18 cellular contexts compared by ENCODE assay signal in the genomic region with DNA sequence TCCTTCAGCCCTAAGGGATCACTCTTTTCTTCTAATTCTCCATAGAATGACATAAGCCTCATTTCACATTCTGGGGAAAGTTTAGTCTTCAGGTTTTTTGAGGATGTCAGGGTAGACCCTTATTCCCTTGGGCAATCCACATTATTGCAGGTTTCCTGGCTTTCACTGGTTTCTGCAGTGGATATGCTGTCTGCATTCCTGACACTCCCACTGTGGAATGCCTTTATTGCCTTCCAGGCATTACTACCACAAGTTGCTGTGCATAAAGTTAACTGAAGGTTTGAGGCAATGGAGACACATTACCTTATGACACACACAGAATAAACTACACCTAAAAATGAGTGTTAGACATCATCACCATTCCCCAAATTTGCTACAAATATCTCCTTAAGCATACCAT. TPM values are rescaled to one million over a fixed set of nuclear protein-coding genes. Genes with fewer than 3 reads are reported as not detected.
DNase-seq lines count a peak whose midpoint lies in the region; ATAC-seq and TF ChIP-seq lines count a peak whose summit lies in the region.
"Had no signal": no experiment of that assay in that cellular context is flagged by ENCODE, and none has a peak within 500 bp of the region (broad histone marks: within the 10 kb centered on the region; RNA-seq: fewer than 3 reads in every experiment).

No MANE protein-coding gene starts in this region.

- no peaks in the 10 kb centered on the region for H3K27me3 ChIP-seq in mammary epithelial cell (ENCODE audit: insufficient read depth, low read length)
- H3K27me3 ChIP-seq in breast epithelium, result no peaks in the 10 kb centered on the region
- no peaks in the 10 kb centered on the region for H3K27me3 ChIP-seq in foreskin keratinocyte
- H3K27me3 ChIP-seq: Peyer's patch, upper lobe of right lung had no signal

- no TSS peak for BruUV-seq in mammary epithelial cell (replicated peaks; lab: Mats Ljungman, UMichigan)

- intact Hi-C loops in mammary epithelial cell (cut with micrococcal nuclease) (no loop called here), breast epithelium (cut with DNase I; ENCODE audit: low total_unique reads) (no loop called here)

- no peak overlapping the region for H3K4me3 ChIP-seq in mammary epithelial cell (replicated peaks in 1 of 3; ENCODE audit: insufficient read depth in 1 of 3, low read depth in 2 of 3, low read length in 3 of 3)
- H3K4me3 ChIP-seq in breast epithelium, result no peak overlapping the region
- H3K4me3 ChIP-seq: mucosa of descending colon, Peyer's patch, upper lobe of right lung had no signal

- H2AFZ ChIP-seq in mammary epithelial cell (ENCODE audit: low read depth, low read length), result no peak overlapping the region

- H3K27ac Mint-ChIP-seq in activated T-helper 17 cell treated with anti-CD3 and anti-CD28 coated beads, Interleukin-2, amount 50 U/mL, for 72 hours, result no peak overlapping the region
- peak overlapping the region; percentile 74 for H3K27ac Mint-ChIP-seq in stimulated activated effector memory CD8-positive, alpha-beta T cell treated with anti-CD3 and anti-CD28 coated beads, Interleukin-12 subunit alpha, Interleukin-12 subunit beta, amount 100 ng/mL, for 72 hours
- H3K27ac Mint-ChIP-seq: H9 had no signal

- CTCF ChIA-PET in mammary epithelial cell (lab: Charles Lee; ENCODE audit: low non-redundant PET), result no interaction called here

- H3K9me3 ChIP-seq in mammary epithelial cell (replicated peaks; ENCODE audit: insufficient read depth, low read length) (no peaks in the 10 kb centered on the region), breast epithelium (no peaks in the 10 kb centered on the region)
- H3K9me3 ChIP-seq: mucosa of descending colon, Peyer's patch, upper lobe of right lung had no signal

- H3K9ac ChIP-seq in mammary epithelial cell (ENCODE audit: insufficient read depth, low read length), result no peak overlapping the region

- peaks cover 39% of the 10 kb centered on the region for H3K4me1 Mint-ChIP-seq in activated T-helper 17 cell treated with anti-CD3 and anti-CD28 coated beads, Interleukin-2, amount 50 U/mL, for 72 hours
- peaks cover 91% of the 10 kb centered on the region for H3K4me1 Mint-ChIP-seq in stimulated activated effector memory CD8-positive, alpha-beta T cell treated with anti-CD3 and anti-CD28 coated beads, Interleukin-12 subunit alpha, Interleukin-12 subunit beta, amount 100 ng/mL, for 72 hours

- no peaks in the 10 kb centered on the region for H4K20me1 ChIP-seq in mammary epithelial cell (ENCODE audit: insufficient read depth, low read length)

- no peaks in the 10 kb centered on the region for H3K9me3 Mint-ChIP-seq in activated T-helper 17 cell treated with anti-CD3 and anti-CD28 coated beads, Interleukin-2, amount 50 U/mL, for 72 hours
- H3K9me3 Mint-ChIP-seq in stimulated activated effector memory CD8-positive, alpha-beta T cell treated with anti-CD3 and anti-CD28 coated beads, Interleukin-12 subunit alpha, Interleukin-12 subunit beta, amount 100 ng/mL, for 72 hours, result peaks cover 6% of the 10 kb centered on the region

- dilution Hi-C loops in mammary epithelial cell (cut with HindIII; ENCODE audit: low sequenced_read_pairs), result no loop called here

- H3K4me2 ChIP-seq in mammary epithelial cell (ENCODE audit: insufficient read depth, low read depth, low read length), result no peak overlapping the region

- DNase-seq in mammary epithelial cell, result peak; percentile 27
- DNase-seq in breast epithelium (ENCODE audit: low spot score in 2 of 2), result no peak
- peak; percentile 37 to 72 for DNase-seq in foreskin keratinocyte
- no peak for DNase-seq in stimulated activated effector memory CD8-positive, alpha-beta T cell treated with anti-CD3 and anti-CD28 coated beads, Interleukin-12 subunit alpha, Interleukin-12 subunit beta, amount 100 ng/mL, for 72 hours (ENCODE audit: low spot score in 2 of 2)
- no peak for DNase-seq in epidermal melanocyte (ENCODE audit: insufficient read length, low spot score)
- no peak for DNase-seq in activated CD4-positive, alpha-beta T cell treated with anti-CD3 and anti-CD28 coated beads, Interleukin-2, amount 50 U/mL, for 48 hours
- DNase-seq: cortex of kidney, DMS53, H9, Karpas-422, mucosa of descending colon, NCI-H1694 treated with DMSO at 0.1 percent for 48 hours, NCI-H524 treated with DMSO at 0.1 percent for 48 hours, Peyer's patch, T-helper 17 cell, upper lobe of right lung had no signal

- TF ChIP-seq CTCF in mammary epithelial cell (conservative IDR thresholded peaks at IDR 0.05 in 1 of 2, IDR thresholded peaks at IDR 0.05 in 1 of 2; ENCODE audit: extremely low read depth in 1 of 2, insufficient read depth in 1 of 2, low read depth in 1 of 2, low read length in 2 of 2), result no peak
- no peak for TF ChIP-seq CTCF in breast epithelium (IDR thresholded peaks at IDR 0.05)
- TF ChIP-seq CTCF in foreskin keratinocyte (conservative IDR thresholded peaks at IDR 0.05), result no peak

- no peak for TF ChIP-seq POLR2A in breast epithelium (IDR thresholded peaks at IDR 0.05)

- in situ Hi-C loops in mammary epithelial cell (cut with MboI; ENCODE audit: low sequenced_read_pairs in 2 of 2), result no loop called here

- no peaks in the 10 kb centered on the region for H3K79me2 ChIP-seq in mammary epithelial cell (ENCODE audit: insufficient read depth, low read length)

- no peak for ATAC-seq in activated T-helper 17 cell treated with anti-CD3 and anti-CD28 coated beads, Interleukin-2, amount 50 U/mL, for 72 hours (replicated peaks)
- ATAC-seq in foreskin keratinocyte (peak; percentile 40), GM21381 (IDR thresholded peaks at IDR 0.05; ENCODE audit: unreplicated experiment) (no peak)
- no peak for ATAC-seq in stimulated activated effector memory CD8-positive, alpha-beta T cell treated with anti-CD3 and anti-CD28 coated beads, Interleukin-12 subunit alpha, Interleukin-12 subunit beta, amount 100 ng/mL, for 72 hours
- ATAC-seq: mucosa of descending colon, upper lobe of right lung had no signal

- peak overlapping the region; percentile 72 for H3K4me3 Mint-ChIP-seq in activated T-helper 17 cell treated with anti-CD3 and anti-CD28 coated beads, Interleukin-2, amount 50 U/mL, for 72 hours
- peak overlapping the region; percentile 56 for H3K4me3 Mint-ChIP-seq in stimulated activated effector memory CD8-positive, alpha-beta T cell treated with anti-CD3 and anti-CD28 coated beads, Interleukin-12 subunit alpha, Interleukin-12 subunit beta, amount 100 ng/mL, for 72 hours
- H3K4me3 Mint-ChIP-seq: H9, T-helper 17 cell had no signal

- no peaks in the 10 kb centered on the region for H3K27me3 Mint-ChIP-seq in activated T-helper 17 cell treated with anti-CD3 and anti-CD28 coated beads, Interleukin-2, amount 50 U/mL, for 72 hours
- H3K27me3 Mint-ChIP-seq: T-helper 17 cell had no signal

- H3K27ac ChIP-seq in mammary epithelial cell (ENCODE audit: insufficient read depth, low read depth, low read length) (no peak overlapping the region), breast epithelium (no peak overlapping the region), foreskin keratinocyte (no peak overlapping the region)
- H3K27ac ChIP-seq: Peyer's patch, upper lobe of right lung had no signal

- H3K4me1 ChIP-seq in mammary epithelial cell (ENCODE audit: insufficient read depth, low read length) (peaks cover 14% of the 10 kb centered on the region), breast epithelium (no peaks in the 10 kb centered on the region), foreskin keratinocyte (peaks cover 10% of the 10 kb centered on the region)
- H3K4me1 ChIP-seq: Peyer's patch, upper lobe of right lung had no signal

- no peaks in the 10 kb centered on the region for H3K36me3 ChIP-seq in mammary epithelial cell (ENCODE audit: insufficient read depth, low read length)
- no peaks in the 10 kb centered on the region for H3K36me3 ChIP-seq in breast epithelium
- H3K36me3 ChIP-seq: Peyer's patch, upper lobe of right lung had no signal

- peaks cover 32% of the 10 kb centered on the region for H3K36me3 Mint-ChIP-seq in activated T-helper 17 cell treated with anti-CD3 and anti-CD28 coated beads, Interleukin-2, amount 50 U/mL, for 72 hours (ENCODE audit: low read depth)
- peaks cover 38% of the 10 kb centered on the region for H3K36me3 Mint-ChIP-seq in stimulated activated effector memory CD8-positive, alpha-beta T cell treated with anti-CD3 and anti-CD28 coated beads, Interleukin-12 subunit alpha, Interleukin-12 subunit beta, amount 100 ng/mL, for 72 hours

RNA-seq across cellular contexts. Expression of a gene that starts 12.7 kb away (rescaled TPM):
- total RNA-seq in mammary epithelial cell, result not detected
- polyA plus RNA-seq in mammary epithelial cell, result not detected
- not detected for polyA minus RNA-seq in mammary epithelial cell
- total RNA-seq in breast epithelium, result under 1 TPM in 1 of 3 donors, not detected in 2; 0.44 TPM
- 10 to 100 TPM in 1 of 2 donors, 1 to 10 TPM in 1; 2.7 to 11.3 TPM for total RNA-seq in activated T-helper 17 cell treated with anti-CD3 and anti-CD28 coated beads, Interleukin-2, amount 50 U/mL, for 72 hours
- total RNA-seq in foreskin keratinocyte, result not detected in 2 replicates
- not detected in 2 replicates for polyA plus RNA-seq in foreskin keratinocyte
- total RNA-seq: H9 had no signal

Comparison
In these comparisons a context has a peak if more than half of its experiments do, and no peak if none do; other contexts are left out.
1. DNase-seq: peak in mammary epithelial cell (single experiment) and foreskin keratinocyte (2 of 2); none in breast epithelium (0 of 2), stimulated activated effector memory CD8-positive, alpha-beta T cell treated with anti-CD3 and anti-CD28 coated beads, Interleukin-12 subunit alpha, Interleukin-12 subunit beta, amount 100 ng/mL, for 72 hours (0 of 2), epidermal melanocyte (single experiment) and activated CD4-positive, alpha-beta T cell treated with anti-CD3 and anti-CD28 coated beads, Interleukin-2, amount 50 U/mL, for 48 hours (0 of 2).